In genomic region chr5:57063773-57064172, GRCh38 we compare ENCODE assay signal across 8 cellular contexts.
"Had no signal": no experiment of that assay in that cellular context is flagged by ENCODE, and none has a peak within 500 bp of the region (broad histone marks: within the 10 kb centered on the region; RNA-seq: fewer than 3 reads in every experiment).

No MANE protein-coding gene starts in this region.

- DNase-seq: GM23248, H9, HCEC 1CT, KBM-7 had no signal

- H3K27ac ChIP-seq: GM23248 had no signal

- FAIRE-seq: H1, H54, HTR-8/SVneo had no signal

- H3K9ac ChIP-seq: GM23248 had no signal

- H3K27ac Mint-ChIP-seq: H9, IgD-negative memory B cell had no signal

- H3K4me3 Mint-ChIP-seq: H9, IgD-negative memory B cell had no signal

- H3K4me3 ChIP-seq: GM23248 had no signal

- H2AFZ ChIP-seq: GM23248 had no signal
